Comparison of ENCODE assay signal across 17 cellular contexts in the genomic region with DNA sequence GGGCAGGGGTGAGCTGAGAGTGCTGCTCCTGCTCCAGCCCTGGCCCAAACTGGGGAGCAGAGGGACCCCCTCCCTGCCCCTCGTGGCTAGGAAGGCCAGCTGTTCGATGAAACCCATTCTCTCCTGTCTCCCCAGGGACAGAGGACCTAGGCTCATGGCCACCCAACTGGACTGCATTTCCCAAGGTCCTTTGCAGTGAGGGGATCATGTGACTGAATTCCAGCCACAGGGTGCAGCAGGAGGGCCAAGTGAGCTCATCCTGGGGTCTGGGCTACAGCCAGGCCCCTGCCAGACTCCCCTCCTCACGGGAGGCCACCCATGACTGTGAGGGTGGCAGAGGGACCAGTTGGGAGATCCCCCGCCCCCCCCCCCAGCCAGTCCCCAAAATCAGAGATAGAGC.
"Had no signal": no experiment of that assay in that cellular context is flagged by ENCODE, and none has a peak within 500 bp of the region (broad histone marks: within the 10 kb centered on the region; RNA-seq: fewer than 3 reads in every experiment).

No MANE protein-coding gene starts in this region.

- H3K27me3 ChIP-seq: dorsolateral prefrontal cortex, hepatocyte, sigmoid colon, stomach, transverse colon had no signal

- DNase-seq: cortex of kidney; dorsolateral prefrontal cortex; effector CD8-positive, alpha-beta T cell; foreskin melanocyte; head of caudate nucleus; mesendoderm; naive B cell; sigmoid colon; stimulated activated CD4-positive, alpha-beta T cell treated with anti-CD3 and anti-CD28 coated beads, Interleukin-2, amount 100 ng/mL, for 24 hours; stimulated activated naive CD4-positive, alpha-beta T cell; stomach; substantia nigra; transverse colon had no signal

- H2AFZ ChIP-seq: hepatocyte had no signal

- H3K27ac Mint-ChIP-seq: naive B cell, nephron had no signal

- H3K36me3 ChIP-seq: sigmoid colon, stomach, thoracic aorta, transverse colon had no signal

- H3K4me3 Mint-ChIP-seq: nephron had no signal

- H3K4me1 ChIP-seq: transverse colon had no signal

- H3K36me3 Mint-ChIP-seq: naive B cell had no signal

- H3K4me1 Mint-ChIP-seq: naive B cell, nephron had no signal

- H3K9me3 ChIP-seq: thoracic aorta, transverse colon had no signal

- H3K4me3 ChIP-seq: dorsolateral prefrontal cortex, hepatocyte, sigmoid colon, skin epidermis, stomach, thoracic aorta, transverse colon had no signal

- H3K79me2 ChIP-seq: hepatocyte had no signal

- H3K27ac ChIP-seq: dorsolateral prefrontal cortex, hepatocyte, sigmoid colon, skin epidermis, stomach, thoracic aorta, transverse colon had no signal

- H3K4me2 ChIP-seq: hepatocyte had no signal
